Comparison of ENCODE assay signal across 27 cellular contexts in genomic region chr9:119827126-119827525, GRCh38.
"Had no signal": no experiment of that assay in that cellular context is flagged by ENCODE, and none has a peak within 500 bp of the region (broad histone marks: within the 10 kb centered on the region; RNA-seq: fewer than 3 reads in every experiment).

No MANE protein-coding gene starts in this region.

- H3K4me3 Mint-ChIP-seq: naive thymus-derived CD8-positive, alpha-beta T cell; natural killer cell treated with Interleukin-12 subunit alpha and Interleukin-12 subunit beta and Interleukin-15 and Interleukin-18, amount 100 ng/mL, for 72 hours; nephron progenitor cell; neural crest cell; stimulated activated memory B cell treated with anti-CD40 and anti-IgM and Interleukin-4, amounts not matched to agents 10 μg/mL and 1 μg/mL and 100 μg/mL, for 72 hours; stimulated activated naive CD8-positive, alpha-beta T cell treated with anti-CD3 and anti-CD28 coated beads, Interleukin-15, amount 100 ng/mL, for 72 hours had no signal

- H3K36me3 Mint-ChIP-seq: naive thymus-derived CD8-positive, alpha-beta T cell; natural killer cell treated with Interleukin-12 subunit alpha and Interleukin-12 subunit beta and Interleukin-15 and Interleukin-18, amount 100 ng/mL, for 72 hours; stimulated activated memory B cell treated with anti-CD40 and anti-IgM and Interleukin-4, amounts not matched to agents 10 μg/mL and 1 μg/mL and 100 μg/mL, for 72 hours had no signal

- H3K4me1 ChIP-seq: pancreas, prostate gland, right lobe of liver, sigmoid colon, spleen, thyroid gland, tibial nerve, upper lobe of left lung, vagina had no signal

- H3K9me3 ChIP-seq: neutrophil, pancreas, prostate gland, right lobe of liver, sigmoid colon, spleen, thoracic aorta, thyroid gland, tibial nerve, upper lobe of left lung, vagina had no signal

- H3K27ac Mint-ChIP-seq: naive thymus-derived CD8-positive, alpha-beta T cell; natural killer cell treated with Interleukin-12 subunit alpha and Interleukin-12 subunit beta and Interleukin-15 and Interleukin-18, amount 100 ng/mL, for 72 hours; nephron progenitor cell; stimulated activated memory B cell treated with anti-CD40 and anti-IgM and Interleukin-4, amounts not matched to agents 10 μg/mL and 1 μg/mL and 100 μg/mL, for 72 hours; stimulated activated naive CD8-positive, alpha-beta T cell treated with anti-CD3 and anti-CD28 coated beads, Interleukin-15, amount 100 ng/mL, for 72 hours had no signal

- H3K36me3 ChIP-seq: neutrophil, pancreas, prostate gland, right lobe of liver, sigmoid colon, spleen, thoracic aorta, thyroid gland, tibial nerve, upper lobe of left lung, vagina had no signal

- H3K9me3 Mint-ChIP-seq: natural killer cell treated with Interleukin-12 subunit alpha and Interleukin-12 subunit beta and Interleukin-15 and Interleukin-18, amount 100 ng/mL, for 72 hours; nephron progenitor cell; neural crest cell; stimulated activated memory B cell treated with anti-CD40 and anti-IgM and Interleukin-4, amounts not matched to agents 10 μg/mL and 1 μg/mL and 100 μg/mL, for 72 hours; stimulated activated naive CD8-positive, alpha-beta T cell treated with anti-CD3 and anti-CD28 coated beads, Interleukin-15, amount 100 ng/mL, for 72 hours had no signal

- H3K4me1 Mint-ChIP-seq: naive thymus-derived CD8-positive, alpha-beta T cell; nephron progenitor cell; neural crest cell; stimulated activated memory B cell treated with anti-CD40 and anti-IgM and Interleukin-4, amounts not matched to agents 10 μg/mL and 1 μg/mL and 100 μg/mL, for 72 hours; stimulated activated naive CD8-positive, alpha-beta T cell treated with anti-CD3 and anti-CD28 coated beads, Interleukin-15, amount 100 ng/mL, for 72 hours had no signal

- H3K27me3 ChIP-seq: neutrophil, pancreas, right lobe of liver, sigmoid colon, spleen, thyroid gland, tibial nerve, upper lobe of left lung, vagina had no signal

- DNase-seq: naive thymus-derived CD8-positive, alpha-beta T cell; nephron progenitor cell; pancreas; right lobe of liver; sigmoid colon; small intestine; spleen; stimulated activated CD4-positive, alpha-beta T cell treated with anti-CD3 and anti-CD28 coated beads, Interleukin-12 subunit alpha, Interleukin-12 subunit beta, amount 100 ng/mL, for 4 hours; stimulated activated CD4-positive, alpha-beta T cell treated with anti-CD3 and anti-CD28 coated beads, Interleukin-1b, Interleukin-23, amount 100 ng/mL, for 48 hours; stimulated activated CD4-positive, alpha-beta T cell treated with anti-CD3 and anti-CD28 coated beads, Interleukin-4, amount 100 ng/mL, for 1 hour; stimulated activated CD4-positive, alpha-beta T cell treated with anti-CD3 and anti-CD28 coated beads, Interleukin-4, amount 100 ng/mL, for 4 hours; stimulated activated CD8-positive, alpha-beta memory T cell treated with anti-CD3 and anti-CD28 coated beads, Interleukin-4, amount 100 ng/mL, for 48 hours; stimulated activated naive CD4-positive, alpha-beta T cell; stimulated activated naive CD8-positive, alpha-beta T cell treated with anti-CD3 and anti-CD28 coated beads, Interleukin-15, amount 100 ng/mL, for 72 hours; stimulated activated naive CD8-positive, alpha-beta T cell treated with anti-CD3 and anti-CD28 coated beads, Interleukin-15, Interleukin-2, amounts not matched to agents 100 U/mL and 50 U/mL, for 24 hours; substantia nigra; thyroid gland; trophoblast cell; upper lobe of left lung had no signal

- H3K27ac ChIP-seq: neutrophil, pancreas, prostate gland, right lobe of liver, sigmoid colon, spleen, thoracic aorta, thyroid gland, tibial nerve, upper lobe of left lung, vagina had no signal

- H3K4me3 ChIP-seq: pancreas, prostate gland, right lobe of liver, sigmoid colon, spleen, thoracic aorta, thyroid gland, tibial nerve, upper lobe of left lung, vagina had no signal

- H3K27me3 Mint-ChIP-seq: stimulated activated memory B cell treated with anti-CD40 and anti-IgM and Interleukin-4, amounts not matched to agents 10 μg/mL and 1 μg/mL and 100 μg/mL, for 72 hours; stimulated activated naive CD8-positive, alpha-beta T cell treated with anti-CD3 and anti-CD28 coated beads, Interleukin-15, amount 100 ng/mL, for 72 hours had no signal
